ENCODE assay signal across 8 cellular contexts in the genomic region with DNA sequence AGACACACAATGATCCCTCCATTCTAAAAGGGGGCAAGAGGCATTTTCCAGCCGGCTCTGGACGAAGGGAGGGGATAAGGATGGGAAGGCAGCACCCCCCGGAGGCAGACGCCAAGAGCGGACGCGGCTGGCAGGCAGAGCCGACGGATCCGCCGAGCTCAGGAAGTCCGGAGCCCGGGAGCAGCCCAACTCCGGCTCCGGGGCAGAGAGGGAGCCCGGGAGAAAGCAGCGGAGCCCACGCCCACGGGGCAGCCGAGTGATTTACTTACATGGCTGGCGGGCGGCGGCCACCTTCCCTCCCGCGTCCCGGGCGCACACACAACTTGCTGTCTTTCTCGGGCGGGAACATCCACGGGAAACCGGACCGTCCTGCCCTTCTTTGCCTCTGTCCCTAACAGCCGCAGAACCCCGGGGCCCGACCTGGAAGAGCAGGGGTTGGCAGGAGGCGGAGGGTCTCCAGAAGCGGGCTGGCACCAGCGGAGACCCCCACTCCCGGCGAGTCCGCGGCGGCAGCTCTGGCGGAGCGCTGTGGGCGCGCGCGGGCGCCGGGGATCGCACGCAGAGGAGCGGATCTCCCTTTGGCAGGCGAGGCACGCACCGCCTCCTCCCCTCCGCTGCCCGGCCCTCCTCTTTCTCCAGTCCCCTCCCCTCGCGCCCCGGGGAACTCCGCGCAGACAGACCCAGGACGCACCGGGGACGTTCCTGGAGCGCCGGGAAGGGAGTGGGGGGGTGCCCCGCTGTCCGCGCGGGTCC. TPM values are rescaled to one million over a fixed set of nuclear protein-coding genes. Genes with fewer than 3 reads are reported as not detected.
DNase-seq lines count a peak whose midpoint lies in the region; ATAC-seq and TF ChIP-seq lines count a peak whose summit lies in the region.

Gene LHFPL6, minus strand, starts transcription at position 580 of the 753 bp plus-strand sequence.

- peak within 1 kb of the TSS; percentile 84 to 89 for H4K8ac ChIP-seq in IMR-90 (ENCODE audit: low read depth in 2 of 2, low read length in 2 of 2)

- intact Hi-C loops in IMR-90 (cut with micrococcal nuclease) (loop anchor here (1.0 to 5.0 kb wide), 6 partner anchors 38 to 565 kb away; partner anchors contain the start of genes NHLRC3 and PROSER1), thyroid gland (cut with DNase I) (loop anchor here (5.0 kb wide), 1 partner anchor 330 kb away; no protein-coding TSS in a partner anchor)

- peak within 1 kb of the TSS; percentile 71 for H2BK5ac ChIP-seq in IMR-90 (ENCODE audit: low read depth, low read length, poor library complexity, severe bottlenecking)

- peaks cover 11 to 29% of the 10 kb centered on the region in 2 experiments for H3K79me1 ChIP-seq in IMR-90 (ENCODE audit: low read depth in 1 of 2, low read length in 2 of 2)

- peak within 1 kb of the TSS; percentile 87 for H3K4ac ChIP-seq in IMR-90 (ENCODE audit: low read depth, low read length)

- peak within 1 kb of the TSS; percentile 82 for H3K4me2 ChIP-seq in IMR-90 (ENCODE audit: low read depth, low read length)

- no peak for TF ChIP-seq POLR2A in IMR-90 (IDR thresholded peaks at IDR 0.05; ENCODE audit: low read depth, low read length)
- peak in 1 of 2 donors; percentile 68 for TF ChIP-seq POLR2A in thyroid gland (IDR thresholded peaks at IDR 0.05)

- DNase-seq in DMS153 (lab: John Stamatoyannopoulos, UW) (peak; percentile 45), IMR-90 (peak; percentile 77), SHP77 treated with DMSO at 0.1 percent for 48 hours (lab: John Stamatoyannopoulos, UW) (peak; percentile 39), glomerular visceral epithelial cell (ENCODE audit: extremely low spot score) (peak; percentile 84), occipital lobe (lab: John Stamatoyannopoulos, UW) (peak; percentile 63), thyroid gland (peak; percentile 76 to 77)
- DNase-seq in activated naive CD8-positive, alpha-beta T cell treated with anti-CD3 and anti-CD28 coated beads for 36 hours: peak; percentile 74

- no peaks in the 10 kb centered on the region for H3K27me3 ChIP-seq in IMR-90 (ENCODE audit: control insufficient read depth, insufficient read depth, low read length)
- H3K27me3 ChIP-seq in thyroid gland: no peaks in the 10 kb centered on the region

- H3K36me3 ChIP-seq in IMR-90 (ENCODE audit: control insufficient read depth, insufficient read depth, low read length): peaks cover 4% of the 10 kb centered on the region
- H3K36me3 ChIP-seq in thyroid gland: no peaks in the 10 kb centered on the region

- dilution Hi-C loops in IMR-90 (cut with HindIII; ENCODE audit: low sequenced_read_pairs, unreplicated experiment): no loop called here

- WGBS in IMR-90 (ENCODE audit: extremely low coverage in 2 of 2, insufficient read length in 1 of 2), 2 experiments: 0% methylated on average over 23 of the region's 73 CpGs; no CpG with 5 or more reads in 1 of the 2 experiments
- 1% methylated on average over 22 to 35 of the region's 73 CpGs for WGBS in thyroid gland, 2 donors

- no TSS peak for BruUV-seq in IMR-90 (replicated peaks; lab: Mats Ljungman, UMichigan)

- peak within 1 kb of the TSS; percentile 94 for H3K56ac ChIP-seq in IMR-90 (ENCODE audit: extremely low read depth, insufficient read depth, low read length)

- CTCF ChIA-PET in IMR-90 (lab: Yijun Ruan, JAX): interaction anchor here (0.6 to 2.3 kb wide), 2 partner anchors 9 to 457 kb away, joined by 4 to 14 read pairs; no protein-coding TSS in a partner anchor

- H3K27me3 Mint-ChIP-seq in activated naive CD8-positive, alpha-beta T cell treated with anti-CD3 and anti-CD28 coated beads for 36 hours: peaks cover 54% of the 10 kb centered on the region

- H3K36me3 Mint-ChIP-seq in activated naive CD8-positive, alpha-beta T cell treated with anti-CD3 and anti-CD28 coated beads for 36 hours: no peaks in the 10 kb centered on the region

- ATAC-seq in GM21529 (IDR thresholded peaks at IDR 0.05; ENCODE audit: unreplicated experiment) (peak; percentile 94), IMR-90 (ENCODE audit: low read depth) (peak; percentile 94)

- peak within 1 kb of the TSS; percentile 80 for H3K4me3 ChIP-seq in IMR-90 (ENCODE audit: insufficient read depth, low read depth, low read length)
- H3K4me3 ChIP-seq in thyroid gland (replicated peaks in 1 of 3): peak within 1 kb of the TSS; percentile 51 to 77 (median 75)

- peak; percentile 60 for TF ChIP-seq CTCF in IMR-90 (conservative IDR thresholded peaks at IDR 0.05; ENCODE audit: low read depth, low read length)
- no peak for TF ChIP-seq CTCF in thyroid gland (IDR thresholded peaks at IDR 0.05)

- H3K23ac ChIP-seq in IMR-90 (ENCODE audit: low read depth, low read length): peak within 1 kb of the TSS; percentile 93

- peak within 1 kb of the TSS; percentile 92 for H3K14ac ChIP-seq in IMR-90 (replicated peaks; ENCODE audit: low read depth, low read length)

- no peak within 1 kb of the TSS for H3K27ac Mint-ChIP-seq in activated naive CD8-positive, alpha-beta T cell treated with anti-CD3 and anti-CD28 coated beads for 36 hours

- H3K27ac ChIP-seq in IMR-90 (ENCODE audit: insufficient read depth, low read length) (peak within 1 kb of the TSS; percentile 81), thyroid gland (peak within 1 kb of the TSS; percentile 52 to 87 (median 74))

- peak within 1 kb of the TSS; percentile 71 for H3K9ac ChIP-seq in IMR-90 (ENCODE audit: low read depth, low read length)

- H3K18ac ChIP-seq in IMR-90 (ENCODE audit: low read depth, low read length): peak within 1 kb of the TSS; percentile 35

- peak within 1 kb of the TSS; percentile 79 for H3K4me3 Mint-ChIP-seq in activated naive CD8-positive, alpha-beta T cell treated with anti-CD3 and anti-CD28 coated beads for 36 hours

- H2AK5ac ChIP-seq in IMR-90 (ENCODE audit: low read depth, low read length): peak within 1 kb of the TSS; percentile 53; the same call in 1 of the 2 replicates

- peak within 1 kb of the TSS; percentile 88 for H2BK120ac ChIP-seq in IMR-90 (ENCODE audit: low read depth, low read length)

- H3K9me3 Mint-ChIP-seq in activated naive CD8-positive, alpha-beta T cell treated with anti-CD3 and anti-CD28 coated beads for 36 hours: no peaks in the 10 kb centered on the region

- H3K4me1 Mint-ChIP-seq in activated naive CD8-positive, alpha-beta T cell treated with anti-CD3 and anti-CD28 coated beads for 36 hours: peaks cover 14% of the 10 kb centered on the region

- no peaks in the 10 kb centered on the region for H4K20me1 ChIP-seq in IMR-90 (ENCODE audit: insufficient read depth, low read length)

- peak within 1 kb of the TSS; percentile 55 for H2BK20ac ChIP-seq in IMR-90 (ENCODE audit: low read depth, low read length)

- POLR2A ChIA-PET in IMR-90 (lab: Charles Lee; ENCODE audit: unreplicated experiment): interaction anchor here (0.6 kb wide), 1 partner anchor 76 kb away, joined by 3 read pairs; no protein-coding TSS in a partner anchor

- H3K9me3 ChIP-seq in IMR-90 (ENCODE audit: control insufficient read depth, insufficient read depth, low read length): no peaks in the 10 kb centered on the region
- no peaks in the 10 kb centered on the region for H3K9me3 ChIP-seq in thyroid gland

- H3K9me1 ChIP-seq in IMR-90 (ENCODE audit: insufficient read depth, low read length): peaks cover 6% of the 10 kb centered on the region

- peak within 1 kb of the TSS; percentile 98 for H2AFZ ChIP-seq in IMR-90 (replicated peaks; ENCODE audit: low read length, poor library complexity)

- H2AK9ac ChIP-seq in IMR-90 (replicated peaks; ENCODE audit: low read depth, low read length, poor library complexity): peak within 1 kb of the TSS; percentile 92

- in situ Hi-C loops in IMR-90 (cut with MboI; ENCODE audit: low sequenced_read_pairs): loop anchor here (10.0 kb wide), 1 partner anchor 188 kb away; no protein-coding TSS in a partner anchor

- peak within 1 kb of the TSS; percentile 84 for H4K91ac ChIP-seq in IMR-90 (ENCODE audit: insufficient read depth, low read depth, low read length)

- TF ChIP-seq RAD21 in IMR-90 (IDR thresholded peaks at IDR 0.05; ENCODE audit: low read length): peak; percentile 71

- H2BK15ac ChIP-seq in IMR-90 (ENCODE audit: low read depth, low read length): peak within 1 kb of the TSS; percentile 72; the same call in 1 of the 3 replicates

- H4K5ac ChIP-seq in IMR-90 (ENCODE audit: low read depth, low read length): peak within 1 kb of the TSS; percentile 16; the same call in 1 of the 2 replicates

- H3K4me1 ChIP-seq in IMR-90 (ENCODE audit: control insufficient read depth, insufficient read depth, low read length) (peaks cover 8% of the 10 kb centered on the region), thyroid gland (peaks cover 7 to 9% of the 10 kb centered on the region in 2 donors)

TF ChIP-seq in IMR-90, 13 proteins besides CTCF, POLR2A, EP300 and RAD21 (continues in another document):
- TF ChIP-seq CHD1 (IDR thresholded peaks at IDR 0.05; ENCODE audit: low read depth, low read length) (no peak), MAZ (IDR thresholded peaks at IDR 0.05; ENCODE audit: borderline replicate concordance, low read depth, low read length) (peak; percentile 83; the same call in 1 of the 2 replicates), MXI1 (IDR thresholded peaks at IDR 0.05; ENCODE audit: borderline replicate concordance, low read depth, low read length) (peak; percentile 67), CEBPB (IDR thresholded peaks at IDR 0.05; ENCODE audit: low read depth, low read length) (no peak), MAFK (IDR thresholded peaks at IDR 0.05; ENCODE audit: low read depth, low read length) (no peak), SMC3 (IDR thresholded peaks at IDR 0.05; ENCODE audit: low read depth, low read length) (peak; percentile 47), RFX5 (IDR thresholded peaks at IDR 0.05; ENCODE audit: low read depth, low read length) (no peak), FOS (IDR thresholded peaks at IDR 0.05; ENCODE audit: low read depth, low read length) (no peak), RCOR1 (IDR thresholded peaks at IDR 0.05; ENCODE audit: insufficient replicate concordance, low read length) (no peak)
- TF ChIP-seq, protein P1, sequence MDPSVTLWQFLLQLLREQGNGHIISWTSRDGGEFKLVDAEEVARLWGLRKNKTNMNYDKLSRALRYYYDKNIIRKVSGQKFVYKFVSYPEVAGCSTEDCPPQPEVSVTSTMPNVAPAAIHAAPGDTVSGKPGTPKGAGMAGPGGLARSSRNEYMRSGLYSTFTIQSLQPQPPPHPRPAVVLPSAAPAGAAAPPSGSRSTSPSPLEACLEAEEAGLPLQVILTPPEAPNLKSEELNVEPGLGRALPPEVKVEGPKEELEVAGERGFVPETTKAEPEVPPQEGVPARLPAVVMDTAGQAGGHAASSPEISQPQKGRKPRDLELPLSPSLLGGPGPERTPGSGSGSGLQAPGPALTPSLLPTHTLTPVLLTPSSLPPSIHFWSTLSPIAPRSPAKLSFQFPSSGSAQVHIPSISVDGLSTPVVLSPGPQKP (IDR thresholded peaks at IDR 0.05; ENCODE audit: borderline replicate concordance, low read depth, low read length): no peak

RNA-seq across cellular contexts. Expression of gene LHFPL6, which starts in this region (rescaled TPM):
- total RNA-seq in IMR-90 (2012; rRNA removed): 24.7 and 25.3 TPM in 2 replicates
- polyA plus RNA-seq in IMR-90 (2012; rRNA removed): 35.1 and 36.1 TPM in 2 replicates
- 37.5 and 38.6 TPM in 2 replicates for polyA plus RNA-seq in IMR-90 (2012; cell fraction: cytosol; rRNA removed)
- 7.4 and 12.0 TPM in 2 replicates for polyA plus RNA-seq in IMR-90 (2012; cell fraction: nucleus; rRNA removed; ENCODE audit: low replicate concordance)
- total RNA-seq in activated naive CD8-positive, alpha-beta T cell treated with anti-CD3 and anti-CD28 coated beads for 36 hours: 1 to 10 TPM; 1.5 to 1.6 TPM
- 22.5 TPM for total RNA-seq in occipital lobe
- total RNA-seq in thyroid gland: 10 to 100 TPM; 23.6 to 86.3 (median 42.0) TPM

Comparison
In these comparisons a context has a peak if more than half of its experiments do, and no peak if none do; other contexts are left out.
1. Peak in every context shown above with its lines: DNase-seq, ATAC-seq, H3K4me3 ChIP-seq and H3K27ac ChIP-seq.